16 cellular contexts compared by ENCODE assay signal in genomic region chr17:59803377-59803757, GRCh38.
DNase-seq lines count a peak whose midpoint lies in the region; ATAC-seq, FAIRE-seq and TF ChIP-seq lines count a peak whose summit lies in the region.
"Had no signal": no experiment of that assay in that cellular context is flagged by ENCODE, and none has a peak within 500 bp of the region (broad histone marks: within the 10 kb centered on the region; RNA-seq: fewer than 3 reads in every experiment).

No MANE protein-coding gene starts in this region.

- H3K27ac Mint-ChIP-seq in T-helper 2 cell treated with Interferon-gamma antibody and Interleukin-4, amounts not matched to agents 5 μg/mL and 100 μg/mL, for 36 hours, result no peak overlapping the region
- H3K27ac Mint-ChIP-seq: activated naive CD8-positive, alpha-beta T cell treated with anti-CD3 and anti-CD28 coated beads, Interleukin-2, amount 10 ng/mL, durations not matched to agents 7 days and 5 days had no signal

- H3K4me3 ChIP-seq in epithelial cell of esophagus (ENCODE audit: low read length) (no peak overlapping the region), small intestine (ENCODE audit: low read depth in 1 of 2, low read length in 2 of 2) (no peak overlapping the region)
- H3K4me3 ChIP-seq: heart right ventricle had no signal

- peak; percentile 15 for FAIRE-seq in small intestine (lab: Jason Lieb, UNC)
- FAIRE-seq: D721Med, H54 had no signal

- H3K4me3 Mint-ChIP-seq in T-helper 2 cell treated with Interferon-gamma antibody and Interleukin-4, amounts not matched to agents 5 μg/mL and 100 μg/mL, for 36 hours, result peak overlapping the region; percentile 21
- H3K4me3 Mint-ChIP-seq: activated naive CD8-positive, alpha-beta T cell treated with anti-CD3 and anti-CD28 coated beads, Interleukin-2, amount 10 ng/mL, durations not matched to agents 7 days and 5 days had no signal

- H3K36me3 ChIP-seq in small intestine (ENCODE audit: control insufficient read depth in 2 of 2, insufficient read depth in 2 of 2, low read length in 2 of 2), result no peaks in the 10 kb centered on the region
- H3K36me3 ChIP-seq: heart right ventricle had no signal

- no peak overlapping the region for H3K27ac ChIP-seq in small intestine (ENCODE audit: low read depth in 1 of 2, low read length in 1 of 2)

- DNase-seq in T-helper 2 cell treated with Interferon-gamma antibody and Interleukin-4, amounts not matched to agents 5 μg/mL and 100 μg/mL, for 36 hours (ENCODE audit: low spot score), result no peak
- no peak for DNase-seq in T-helper 2 cell
- peak; percentile 54 for DNase-seq in NOMO-1 treated with DMSO at 0.1 percent for 48 hours (lab: John Stamatoyannopoulos, UW; ENCODE audit: unreplicated experiment)
- peak; percentile 30 for DNase-seq in epithelial cell of esophagus (ENCODE audit: low read depth)
- DNase-seq in small intestine, result no peak
- no peak for DNase-seq in superior temporal gyrus (ENCODE audit: extremely low spot score)
- no peak for DNase-seq in mesenteric fat pad (ENCODE audit: low spot score)
- DNase-seq: activated naive CD8-positive, alpha-beta T cell treated with anti-CD3 and anti-CD28 coated beads, Interleukin-2, amount 10 ng/mL, durations not matched to agents 7 days and 5 days; erythroblast; heart right ventricle; Kasumi-1; NCI-H2029; NCI-H774 had no signal

- peaks cover 9% of the 10 kb centered on the region for H3K36me3 Mint-ChIP-seq in T-helper 2 cell treated with Interferon-gamma antibody and Interleukin-4, amounts not matched to agents 5 μg/mL and 100 μg/mL, for 36 hours (ENCODE audit: low read depth)

- H3K27me3 Mint-ChIP-seq in T-helper 2 cell treated with Interferon-gamma antibody and Interleukin-4, amounts not matched to agents 5 μg/mL and 100 μg/mL, for 36 hours (ENCODE audit: low read depth), result no peaks in the 10 kb centered on the region
- H3K27me3 Mint-ChIP-seq: activated naive CD8-positive, alpha-beta T cell treated with anti-CD3 and anti-CD28 coated beads, Interleukin-2, amount 10 ng/mL, durations not matched to agents 7 days and 5 days had no signal

- 48 to 74% (median 60%) methylated on average over 2 of the region's 2 CpGs for WGBS in small intestine, 3 donors

- TF ChIP-seq CTCF in epithelial cell of esophagus (IDR thresholded peaks at IDR 0.05; ENCODE audit: insufficient read depth, low read depth, low read length, missing control alignments), result no peak

- H3K9me3 Mint-ChIP-seq in T-helper 2 cell treated with Interferon-gamma antibody and Interleukin-4, amounts not matched to agents 5 μg/mL and 100 μg/mL, for 36 hours, result no peaks in the 10 kb centered on the region
- H3K9me3 Mint-ChIP-seq: activated naive CD8-positive, alpha-beta T cell treated with anti-CD3 and anti-CD28 coated beads, Interleukin-2, amount 10 ng/mL, durations not matched to agents 7 days and 5 days had no signal

- peaks cover 13% of the 10 kb centered on the region for H3K4me1 Mint-ChIP-seq in T-helper 2 cell treated with Interferon-gamma antibody and Interleukin-4, amounts not matched to agents 5 μg/mL and 100 μg/mL, for 36 hours (ENCODE audit: low read depth)

- H3K27me3 ChIP-seq in small intestine (ENCODE audit: control insufficient read depth in 2 of 2, insufficient read depth in 2 of 2, low read length in 2 of 2), result no peaks in the 10 kb centered on the region
- H3K27me3 ChIP-seq: heart right ventricle had no signal

- ATAC-seq in GM18511 (IDR thresholded peaks at IDR 0.05; ENCODE audit: unreplicated experiment), result no peak
- ATAC-seq: heart right ventricle had no signal

- no peaks in the 10 kb centered on the region for H3K4me1 ChIP-seq in small intestine (ENCODE audit: control insufficient read depth in 2 of 2, insufficient read depth in 1 of 2, low read depth in 1 of 2, low read length in 1 of 2)

- no peaks in the 10 kb centered on the region for H3K9me3 ChIP-seq in small intestine (ENCODE audit: control insufficient read depth, low read depth)
- H3K9me3 ChIP-seq: heart right ventricle had no signal

Comparison
In these comparisons a context has a peak if more than half of its experiments do, and no peak if none do; other contexts are left out.
1. DNase-seq: peak in NOMO-1 treated with DMSO at 0.1 percent for 48 hours (single experiment) and epithelial cell of esophagus (single experiment); none in T-helper 2 cell treated with Interferon-gamma antibody and Interleukin-4, amounts not matched to agents 5 μg/mL and 100 μg/mL, for 36 hours (single experiment), T-helper 2 cell (0 of 5), small intestine (single experiment), superior temporal gyrus (single experiment) and mesenteric fat pad (single experiment).